Comparison of ENCODE assay signal across 20 cellular contexts in the genomic region with DNA sequence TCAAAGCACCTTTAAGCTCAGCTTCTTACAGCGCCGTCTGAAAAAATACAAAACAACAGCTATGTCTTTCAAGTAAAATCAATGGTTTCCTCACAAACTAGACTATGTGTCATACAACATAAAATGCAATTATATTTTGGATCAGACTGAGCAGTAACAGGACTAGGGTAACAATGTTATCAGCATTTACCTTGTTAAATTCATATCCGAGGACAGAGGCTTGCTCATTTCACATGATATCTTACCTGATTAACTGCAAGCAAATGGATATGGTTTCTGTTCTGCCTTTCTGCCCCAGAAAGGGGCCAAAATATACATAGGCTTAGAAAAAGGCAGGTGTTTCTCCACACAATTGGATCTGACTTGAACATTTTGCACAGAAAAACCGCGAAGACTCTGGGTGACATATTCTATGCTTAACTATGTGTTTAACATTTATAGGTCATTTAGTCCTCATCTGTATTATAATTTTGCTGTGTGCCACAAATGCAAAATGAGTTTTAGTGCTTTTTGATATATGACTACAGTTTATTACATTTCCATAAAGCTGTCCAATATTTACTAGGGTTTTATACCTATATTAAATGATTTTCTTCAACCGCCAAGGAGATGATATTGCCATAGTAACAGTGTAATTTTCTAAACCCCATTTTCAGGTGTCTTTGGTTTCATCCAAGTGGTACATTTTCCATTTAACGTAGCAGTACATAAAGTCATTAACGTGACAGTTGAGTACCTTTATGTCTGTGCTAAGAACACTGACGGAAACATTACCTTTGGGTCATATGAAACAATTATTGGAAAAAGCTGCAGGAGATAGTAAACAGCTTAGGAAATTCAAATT.
DNase-seq lines count a peak whose midpoint lies in the region; ATAC-seq, FAIRE-seq and TF ChIP-seq lines count a peak whose summit lies in the region.
"Had no signal": no experiment of that assay in that cellular context is flagged by ENCODE, and none has a peak within 500 bp of the region (broad histone marks: within the 10 kb centered on the region; RNA-seq: fewer than 3 reads in every experiment).

No MANE protein-coding gene starts in this region.

- no peak overlapping the region; the same call in 1 of the 2 replicates for H3K4ac ChIP-seq in IMR-90 (ENCODE audit: low read depth, low read length)

- H3K79me1 ChIP-seq in IMR-90 (ENCODE audit: low read depth in 1 of 2, low read length in 2 of 2) = peaks cover 0 to 4% of the 10 kb centered on the region in 2 experiments; a peak in 1 of 4 replicates

- H3K36me3 Mint-ChIP-seq in activated naive CD8-positive, alpha-beta T cell treated with anti-CD3 and anti-CD28 coated beads for 36 hours = no peaks in the 10 kb centered on the region
- no peaks in the 10 kb centered on the region for H3K36me3 Mint-ChIP-seq in activated T-cell treated with anti-CD3 and anti-CD28 coated beads, Interleukin-2, amount 50 U/mL, for 72 hours (ENCODE audit: insufficient read depth in 2 of 2)
- H3K36me3 Mint-ChIP-seq: CD4-positive, CD25-positive, alpha-beta regulatory T cell had no signal

- no peak overlapping the region for H2AFZ ChIP-seq in IMR-90 (replicated peaks; ENCODE audit: low read length, poor library complexity)
- no peak overlapping the region for H2AFZ ChIP-seq in keratinocyte (ENCODE audit: control insufficient read depth, low read length)
- H2AFZ ChIP-seq: PC-9 had no signal

- H3K9ac ChIP-seq in IMR-90 (ENCODE audit: low read depth, low read length) (no peak overlapping the region), keratinocyte (ENCODE audit: control insufficient read depth, extremely low read depth, insufficient read depth, low read length) (peak overlapping the region; percentile 23)

- no peak for ATAC-seq in IMR-90 (ENCODE audit: low read depth)
- ATAC-seq in RWPE2 (ENCODE audit: low read depth) = no peak
- ATAC-seq in activated T-cell treated with anti-CD3 and anti-CD28 coated beads, Interleukin-2, amount 50 U/mL, for 72 hours (replicated peaks in 1 of 2) = no peak
- ATAC-seq in Right ventricle myocardium superior (ENCODE audit: poor library complexity) = no peak
- ATAC-seq: right cardiac atrium had no signal

- no peak overlapping the region for H3K27ac Mint-ChIP-seq in activated naive CD8-positive, alpha-beta T cell treated with anti-CD3 and anti-CD28 coated beads for 36 hours
- no peak overlapping the region for H3K27ac Mint-ChIP-seq in activated T-cell treated with anti-CD3 and anti-CD28 coated beads, Interleukin-2, amount 50 U/mL, for 72 hours
- H3K27ac Mint-ChIP-seq: CD4-positive, CD25-positive, alpha-beta regulatory T cell; stimulated activated naive CD8-positive, alpha-beta T cell treated with anti-CD3 and anti-CD28 coated beads, Interleukin-15, amount 100 ng/mL, for 72 hours had no signal

- no peak overlapping the region; the same call in 1 of the 2 replicates for H3K23ac ChIP-seq in IMR-90 (ENCODE audit: low read depth, low read length)

- H3K4me1 Mint-ChIP-seq in activated naive CD8-positive, alpha-beta T cell treated with anti-CD3 and anti-CD28 coated beads for 36 hours = peaks cover 4% of the 10 kb centered on the region
- H3K4me1 Mint-ChIP-seq in activated T-cell treated with anti-CD3 and anti-CD28 coated beads, Interleukin-2, amount 50 U/mL, for 72 hours (ENCODE audit: low read depth) = peaks cover 12% of the 10 kb centered on the region

- no peak overlapping the region; the same call in 1 of the 2 replicates for H3K56ac ChIP-seq in IMR-90 (ENCODE audit: extremely low read depth, insufficient read depth, low read length)

- no peaks in the 10 kb centered on the region for H3K79me2 ChIP-seq in keratinocyte (ENCODE audit: control insufficient read depth, insufficient read depth, low read length)

- H3K9me3 Mint-ChIP-seq in activated naive CD8-positive, alpha-beta T cell treated with anti-CD3 and anti-CD28 coated beads for 36 hours = no peaks in the 10 kb centered on the region
- H3K9me3 Mint-ChIP-seq in activated T-cell treated with anti-CD3 and anti-CD28 coated beads, Interleukin-2, amount 50 U/mL, for 72 hours = no peaks in the 10 kb centered on the region
- H3K9me3 Mint-ChIP-seq: neural crest cell; stimulated activated naive CD8-positive, alpha-beta T cell treated with anti-CD3 and anti-CD28 coated beads, Interleukin-15, amount 100 ng/mL, for 72 hours had no signal

- peak; percentile 27 for DNase-seq in G401 (ENCODE audit: low spot score)
- no peak for DNase-seq in IMR-90
- DNase-seq in RWPE2 (ENCODE audit: low spot score) = no peak
- no peak for DNase-seq in keratinocyte (ENCODE audit: low read depth, low spot score)
- DNase-seq in activated naive CD8-positive, alpha-beta T cell treated with anti-CD3 and anti-CD28 coated beads for 36 hours = no peak
- DNase-seq in activated T-cell treated with anti-CD3 and anti-CD28 coated beads, Interleukin-2, amount 50 U/mL, for 72 hours = no peak
- DNase-seq in Right ventricle myocardium superior = no peak
- DNase-seq: activated gamma-delta T cell treated with Interleukin-2 at 50 U/mL for 16 hours; CD4-positive, CD25-positive, alpha-beta regulatory T cell; cortex of kidney; DMS 273 treated with DMSO at 0.1 percent for 48 hours; gastrocnemius medialis; NCI-H748 treated with DMSO at 0.1 percent for 48 hours; PC-9; right cardiac atrium; stimulated activated naive CD8-positive, alpha-beta T cell treated with anti-CD3 and anti-CD28 coated beads, Interleukin-15, amount 100 ng/mL, for 72 hours; thyroid gland had no signal

- H3K4me3 Mint-ChIP-seq in activated naive CD8-positive, alpha-beta T cell treated with anti-CD3 and anti-CD28 coated beads for 36 hours = no peak overlapping the region
- no peak overlapping the region for H3K4me3 Mint-ChIP-seq in activated T-cell treated with anti-CD3 and anti-CD28 coated beads, Interleukin-2, amount 50 U/mL, for 72 hours
- H3K4me3 Mint-ChIP-seq: CD4-positive, CD25-positive, alpha-beta regulatory T cell; neural crest cell; stimulated activated naive CD8-positive, alpha-beta T cell treated with anti-CD3 and anti-CD28 coated beads, Interleukin-15, amount 100 ng/mL, for 72 hours had no signal

- TF ChIP-seq CTCF in IMR-90 (conservative IDR thresholded peaks at IDR 0.05; ENCODE audit: low read depth, low read length) (no peak), RWPE2 (IDR thresholded peaks at IDR 0.05; ENCODE audit: poor library complexity, severe bottlenecking) (no peak), keratinocyte (optimal IDR thresholded peaks at IDR 0.05 in 1 of 3, IDR thresholded peaks at IDR 0.05 in 1 of 3, conservative IDR thresholded peaks at IDR 0.05 in 1 of 3; ENCODE audit: extremely low read depth in 1 of 3, insufficient read depth in 2 of 3, low read length in 3 of 3) (no peak)

- no peak for TF ChIP-seq POLR2A in IMR-90 (IDR thresholded peaks at IDR 0.05; ENCODE audit: low read depth, low read length)

- no peak overlapping the region for H3K27ac ChIP-seq in IMR-90 (ENCODE audit: insufficient read depth, low read length)
- H3K27ac ChIP-seq in RWPE2 (ENCODE audit: poor library complexity, severe bottlenecking) = peak overlapping the region; percentile 28
- H3K27ac ChIP-seq in keratinocyte (ENCODE audit: control insufficient read depth, insufficient read depth, low read length) = peak overlapping the region; percentile 45
- H3K27ac ChIP-seq: esophagus muscularis mucosa, gastrocnemius medialis, PC-9, thyroid gland had no signal

- peaks cover 9% of the 10 kb centered on the region for H3K27me3 Mint-ChIP-seq in activated naive CD8-positive, alpha-beta T cell treated with anti-CD3 and anti-CD28 coated beads for 36 hours
- H3K27me3 Mint-ChIP-seq in activated T-cell treated with anti-CD3 and anti-CD28 coated beads, Interleukin-2, amount 50 U/mL, for 72 hours (ENCODE audit: low read depth) = peaks cover 43% of the 10 kb centered on the region
- H3K27me3 Mint-ChIP-seq: CD4-positive, CD25-positive, alpha-beta regulatory T cell had no signal

- in situ Hi-C loops in G401 (cut with HindIII; ENCODE audit: low sequenced_read_pairs) = no loop called here
- in situ Hi-C loops in IMR-90 (cut with MboI; ENCODE audit: low sequenced_read_pairs) = no loop called here

- H3K14ac ChIP-seq in IMR-90 (replicated peaks; ENCODE audit: low read depth, low read length) = no peak overlapping the region

- no peaks in the 10 kb centered on the region for H4K20me1 ChIP-seq in IMR-90 (ENCODE audit: insufficient read depth, low read length)
- H4K20me1 ChIP-seq in keratinocyte (ENCODE audit: control insufficient read depth, extremely low read depth, insufficient read depth, low read length) = no peaks in the 10 kb centered on the region

- H3K4me1 ChIP-seq in IMR-90 (ENCODE audit: control insufficient read depth, insufficient read depth, low read length) (peaks cover 2% of the 10 kb centered on the region; the same call in 1 of the 2 replicates), RWPE2 (ENCODE audit: insufficient read depth, poor library complexity, severe bottlenecking) (peaks cover 8% of the 10 kb centered on the region), keratinocyte (ENCODE audit: control insufficient read depth, extremely low read depth, insufficient read depth, low read length) (peaks cover 14% of the 10 kb centered on the region)
- H3K4me1 ChIP-seq: esophagus muscularis mucosa, gastrocnemius medialis had no signal

- no peak overlapping the region for H2AK9ac ChIP-seq in IMR-90 (replicated peaks; ENCODE audit: low read depth, low read length, poor library complexity)

- H3K4me2 ChIP-seq in IMR-90 (ENCODE audit: low read depth, low read length) (no peak overlapping the region), keratinocyte (ENCODE audit: control insufficient read depth, extremely low read depth, insufficient read depth, low read depth, low read length) (peak overlapping the region; percentile 61)
- H3K4me2 ChIP-seq: PC-9 had no signal

- H3K36me3 ChIP-seq in IMR-90 (ENCODE audit: control insufficient read depth, insufficient read depth, low read length) (no peaks in the 10 kb centered on the region), RWPE2 (ENCODE audit: low read depth) (no peaks in the 10 kb centered on the region), keratinocyte (ENCODE audit: control insufficient read depth in 2 of 2, extremely low read depth in 1 of 2, insufficient read depth in 2 of 2, low read length in 2 of 2) (peaks cover 0 to 2% of the 10 kb centered on the region in 2 experiments)
- H3K36me3 ChIP-seq: esophagus muscularis mucosa, gastrocnemius medialis, thyroid gland had no signal

- no peak overlapping the region for H2BK5ac ChIP-seq in IMR-90 (ENCODE audit: low read depth, low read length, poor library complexity, severe bottlenecking)

- H3K18ac ChIP-seq in IMR-90 (ENCODE audit: low read depth, low read length) = no peak overlapping the region

- CTCF ChIA-PET in IMR-90 (lab: Yijun Ruan, JAX) = interaction anchor here (0.8 kb wide), 1 partner anchor 11 kb away, joined by 3 read pairs; no protein-coding TSS in a partner anchor

- BruUV-seq in IMR-90 (replicated peaks; lab: Mats Ljungman, UMichigan) = no TSS peak

- H4K8ac ChIP-seq in IMR-90 (ENCODE audit: low read depth in 2 of 2, low read length in 2 of 2) = peak overlapping the region in 1 of 2 experiments; percentile 14; a peak in 2 of 4 replicates

- H4K91ac ChIP-seq in IMR-90 (ENCODE audit: insufficient read depth, low read depth, low read length) = no peak overlapping the region

- H3K4me3 ChIP-seq in IMR-90 (ENCODE audit: insufficient read depth, low read depth, low read length) (no peak overlapping the region), RWPE2 (ENCODE audit: severe bottlenecking) (no peak overlapping the region), keratinocyte (ENCODE audit: control insufficient read depth in 2 of 3, extremely low read depth in 1 of 3, insufficient read depth in 2 of 3, low read depth in 1 of 3, low read length in 3 of 3) (no peak overlapping the region)
- H3K4me3 ChIP-seq: esophagus muscularis mucosa, gastrocnemius medialis, PC-9, thyroid gland had no signal

- no peaks in the 10 kb centered on the region for H3K27me3 ChIP-seq in IMR-90 (ENCODE audit: control insufficient read depth, insufficient read depth, low read length)
- no peaks in the 10 kb centered on the region for H3K27me3 ChIP-seq in RWPE2 (ENCODE audit: insufficient read depth, poor library complexity, severe bottlenecking)
- no peaks in the 10 kb centered on the region for H3K27me3 ChIP-seq in keratinocyte (ENCODE audit: control insufficient read depth, extremely low read depth, insufficient read depth, low read length)
- H3K27me3 ChIP-seq: esophagus muscularis mucosa, gastrocnemius medialis, thyroid gland had no signal

- H4K5ac ChIP-seq in IMR-90 (ENCODE audit: low read depth, low read length) = no peak overlapping the region

- no CpG with 5 or more reads among the region's 9 CpGs for WGBS in IMR-90 (ENCODE audit: extremely low coverage in 2 of 2, insufficient read length in 1 of 2), 2 experiments

- peak overlapping the region; percentile 69; the same call in 1 of the 2 replicates for H2BK120ac ChIP-seq in IMR-90 (ENCODE audit: low read depth, low read length)

- no peak for TF ChIP-seq RAD21 in IMR-90 (IDR thresholded peaks at IDR 0.05; ENCODE audit: low read length)

- H3K9me3 ChIP-seq in IMR-90 (ENCODE audit: control insufficient read depth, insufficient read depth, low read length) = no peaks in the 10 kb centered on the region
- H3K9me3 ChIP-seq in RWPE2 (ENCODE audit: severe bottlenecking) = no peaks in the 10 kb centered on the region
- no peaks in the 10 kb centered on the region for H3K9me3 ChIP-seq in keratinocyte (ENCODE audit: control insufficient read depth, low read depth, low read length)
- H3K9me3 ChIP-seq: esophagus muscularis mucosa, gastrocnemius medialis, thyroid gland had no signal

- peak overlapping the region; percentile 27; the same call in 1 of the 2 replicates for H2AK5ac ChIP-seq in IMR-90 (ENCODE audit: low read depth, low read length)

- no peak for FAIRE-seq in keratinocyte (lab: Jason Lieb, UNC)
- FAIRE-seq: bronchial epithelial cell had no signal

- H3K9me1 ChIP-seq in IMR-90 (ENCODE audit: insufficient read depth, low read length) (no peaks in the 10 kb centered on the region), keratinocyte (ENCODE audit: control insufficient read depth, extremely low read depth, insufficient read depth, low read length) (no peaks in the 10 kb centered on the region)

- H2BK20ac ChIP-seq in IMR-90 (ENCODE audit: low read depth, low read length) = peak overlapping the region; percentile 54; the same call in 1 of the 2 replicates

- H2BK15ac ChIP-seq in IMR-90 (ENCODE audit: low read depth, low read length) = peak overlapping the region; percentile 74; the same call in 1 of the 3 replicates

- dilution Hi-C loops in IMR-90 (cut with HindIII; ENCODE audit: low sequenced_read_pairs, unreplicated experiment) = no loop called here
- dilution Hi-C loops in keratinocyte (cut with MboI; ENCODE audit: extremely low pct_ligation_motif_present, low sequenced_read_pairs) = no loop called here

- intact Hi-C loops in IMR-90 (cut with micrococcal nuclease) = no loop called here
- intact Hi-C loops in Right ventricle myocardium superior (cut with DNase I) = no loop called here

- POLR2A ChIA-PET in IMR-90 (lab: Charles Lee; ENCODE audit: unreplicated experiment) = no interaction called here
